ENCODE assay signal across 11 cellular contexts in genomic region chr4:128757712-128758111, GRCh38. TPM values are rescaled to one million over a fixed set of nuclear protein-coding genes. Genes with fewer than 3 reads are reported as not detected.
DNase-seq lines count a peak whose midpoint lies in the region; ATAC-seq and TF ChIP-seq lines count a peak whose summit lies in the region.
"Had no signal": no experiment of that assay in that cellular context is flagged by ENCODE, and none has a peak within 500 bp of the region (broad histone marks: within the 10 kb centered on the region; RNA-seq: fewer than 3 reads in every experiment).

No MANE protein-coding gene starts in this region.

- H3K4me1 ChIP-seq in uterus: no peaks in the 10 kb centered on the region

- peak; percentile 72 for DNase-seq in ELF-1 (ENCODE audit: low read depth, low spot score)
- DNase-seq in NCI-H82 treated with DMSO at 0.1 percent for 48 hours (lab: John Stamatoyannopoulos, UW; ENCODE audit: unreplicated experiment): peak; percentile 17
- peak; percentile 9 to 40 for DNase-seq in foreskin fibroblast
- DNase-seq in pons (ENCODE audit: low spot score): peak; percentile 4
- no peak for DNase-seq in effector memory CD8-positive, alpha-beta T cell
- DNase-seq in HFFc6: no peak
- no peak for DNase-seq in endothelial cell (ENCODE audit: low spot score)
- DNase-seq in uterus: no peak
- DNase-seq: NCI-H2227 treated with DMSO at 0.1 percent for 48 hours, T-helper 17 cell had no signal

- no peak for TF ChIP-seq POLR2A in uterus (IDR thresholded peaks at IDR 0.05)

- H3K36me3 Mint-ChIP-seq in effector memory CD8-positive, alpha-beta T cell (ENCODE audit: insufficient read depth): no peaks in the 10 kb centered on the region
- H3K36me3 Mint-ChIP-seq in HFFc6 (ENCODE audit: low read depth): no peaks in the 10 kb centered on the region
- no peaks in the 10 kb centered on the region for H3K36me3 Mint-ChIP-seq in endothelial cell (ENCODE audit: low read depth, unreplicated experiment)

- no peaks in the 10 kb centered on the region for H3K27me3 Mint-ChIP-seq in effector memory CD8-positive, alpha-beta T cell
- H3K27me3 Mint-ChIP-seq in HFFc6 (ENCODE audit: insufficient read depth) (no peaks in the 10 kb centered on the region; the same call in none of the 2 replicates), endothelial cell (ENCODE audit: unreplicated experiment) (no peaks in the 10 kb centered on the region)

- H3K4me1 Mint-ChIP-seq in effector memory CD8-positive, alpha-beta T cell (ENCODE audit: low read depth in 2 of 2): no peaks in the 10 kb centered on the region
- H3K4me1 Mint-ChIP-seq in HFFc6 (ENCODE audit: low read depth): peaks cover 11% of the 10 kb centered on the region
- H3K4me1 Mint-ChIP-seq in endothelial cell (ENCODE audit: unreplicated experiment): peaks cover 4% of the 10 kb centered on the region
- H3K4me1 Mint-ChIP-seq: T-helper 17 cell had no signal

- H3K27ac Mint-ChIP-seq in effector memory CD8-positive, alpha-beta T cell: no peak overlapping the region
- H3K27ac Mint-ChIP-seq in HFFc6 (no peak overlapping the region), endothelial cell (ENCODE audit: unreplicated experiment) (no peak overlapping the region)
- H3K27ac Mint-ChIP-seq: T-helper 17 cell had no signal

- H3K27me3 ChIP-seq in uterus: no peaks in the 10 kb centered on the region
- H3K27me3 ChIP-seq: tibial nerve had no signal

- no peaks in the 10 kb centered on the region for H3K36me3 ChIP-seq in uterus
- H3K36me3 ChIP-seq: tibial nerve had no signal

- no peak for ATAC-seq in effector memory CD8-positive, alpha-beta T cell (replicated peaks)
- ATAC-seq: T-helper 17 cell had no signal

- no peak for TF ChIP-seq CTCF in foreskin fibroblast (IDR thresholded peaks at IDR 0.05; ENCODE audit: low read depth, low read length)
- TF ChIP-seq CTCF in HFFc6 (IDR thresholded peaks at IDR 0.05): no peak
- no peak for TF ChIP-seq CTCF in endothelial cell (IDR thresholded peaks at IDR 0.05; ENCODE audit: unreplicated experiment)
- TF ChIP-seq CTCF in uterus (IDR thresholded peaks at IDR 0.05): no peak

- intact Hi-C loops in uterus (cut with DNase I; ENCODE audit: low total_unique reads): no loop called here

- no peak overlapping the region for H3K4me3 Mint-ChIP-seq in effector memory CD8-positive, alpha-beta T cell
- no peak overlapping the region for H3K4me3 Mint-ChIP-seq in HFFc6
- H3K4me3 Mint-ChIP-seq in endothelial cell (ENCODE audit: unreplicated experiment): no peak overlapping the region
- H3K4me3 Mint-ChIP-seq: T-helper 17 cell had no signal

- H3K4me3 ChIP-seq in foreskin fibroblast (ENCODE audit: low read depth in 1 of 2, low read length in 2 of 2) (no peak overlapping the region), uterus (no peak overlapping the region)
- H3K4me3 ChIP-seq: tibial nerve had no signal

- no peak overlapping the region for H3K27ac ChIP-seq in uterus
- H3K27ac ChIP-seq: tibial nerve had no signal

- H3K9me3 Mint-ChIP-seq in effector memory CD8-positive, alpha-beta T cell: no peaks in the 10 kb centered on the region
- H3K9me3 Mint-ChIP-seq in HFFc6 (no peaks in the 10 kb centered on the region), endothelial cell (ENCODE audit: unreplicated experiment) (no peaks in the 10 kb centered on the region)

- no peaks in the 10 kb centered on the region for H3K9me3 ChIP-seq in uterus
- H3K9me3 ChIP-seq: tibial nerve had no signal

RNA-seq across cellular contexts. Expression of gene JADE1, which starts 51.8 kb away (rescaled TPM):
- total RNA-seq in HFFc6 (2021; fragmentation: NEBNext Ultra II Directional; extraction: Animal tissue kit (Norgen Biotek cat#: 25700)): 10 to 100 TPM; 23.2 to 32.4 (median 26.6) TPM
- total RNA-seq in endothelial cell (ENCODE audit: unreplicated experiment) (18.2 TPM), uterus (10 to 100 TPM; 18.7 to 50.2 (median 35.7) TPM)

Comparison
In these comparisons a context has a peak if more than half of its experiments do, and no peak if none do; other contexts are left out.
1. DNase-seq: peak in ELF-1 (single experiment), NCI-H82 treated with DMSO at 0.1 percent for 48 hours (single experiment), foreskin fibroblast (2 of 2) and pons (single experiment); none in effector memory CD8-positive, alpha-beta T cell (0 of 3), HFFc6 (single experiment), endothelial cell (single experiment) and uterus (0 of 2).